ENCODE assay signal across 16 cellular contexts in the genomic region with DNA sequence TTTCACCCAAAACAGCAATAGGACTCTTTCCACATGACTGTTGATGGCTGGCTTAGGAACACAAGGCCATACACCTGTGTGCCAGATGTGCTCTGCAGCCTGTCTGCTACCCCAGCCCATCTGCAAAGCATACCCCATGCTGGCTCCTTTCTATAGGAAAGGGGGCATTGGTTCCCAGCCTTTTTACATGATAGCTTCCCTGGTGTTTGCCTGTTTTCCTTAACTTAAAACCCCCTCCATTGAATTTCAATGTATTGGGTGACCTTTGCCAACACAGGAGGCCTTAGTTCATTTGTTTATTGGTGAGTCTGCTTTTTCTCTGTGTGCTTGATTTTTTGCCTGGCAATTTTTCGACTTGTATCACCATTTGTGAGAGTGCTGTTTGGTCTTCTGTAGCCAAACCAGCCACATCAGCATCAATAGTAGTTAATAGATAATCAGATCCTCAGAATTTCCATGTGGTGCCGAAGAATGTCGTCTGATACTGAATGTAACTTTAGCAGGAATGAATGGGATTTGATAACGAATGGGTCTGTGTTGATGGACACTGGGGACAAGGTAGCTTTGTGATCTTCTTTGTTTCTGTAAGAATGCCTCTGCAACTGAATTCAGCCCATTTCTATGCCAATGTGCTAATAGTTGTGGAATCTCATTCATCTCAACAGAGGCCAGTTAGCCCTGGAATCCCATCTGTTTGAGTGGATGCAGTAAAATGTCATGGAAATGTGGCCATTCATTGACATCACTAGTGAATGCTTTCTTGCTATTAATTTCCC.
DNase-seq lines count a peak whose midpoint lies in the region; ATAC-seq, FAIRE-seq and TF ChIP-seq lines count a peak whose summit lies in the region.
"Had no signal": no experiment of that assay in that cellular context is flagged by ENCODE, and none has a peak within 500 bp of the region (broad histone marks: within the 10 kb centered on the region; RNA-seq: fewer than 3 reads in every experiment).

No MANE protein-coding gene starts in this region.

- H3K27me3 Mint-ChIP-seq in astrocyte (ENCODE audit: low read depth, unreplicated experiment) (no peaks in the 10 kb centered on the region), osteocyte (ENCODE audit: unreplicated experiment) (no peaks in the 10 kb centered on the region)
- H3K27me3 Mint-ChIP-seq: B cell had no signal

- no peak overlapping the region for H2AFZ ChIP-seq in astrocyte (ENCODE audit: low read depth, low read length)

- peak overlapping the region; percentile 75 for H3K4me2 ChIP-seq in astrocyte (ENCODE audit: low read length)

- no peaks in the 10 kb centered on the region for H3K36me3 Mint-ChIP-seq in astrocyte (ENCODE audit: low read depth, unreplicated experiment)
- no peaks in the 10 kb centered on the region for H3K36me3 Mint-ChIP-seq in osteocyte (ENCODE audit: unreplicated experiment)

- DNase-seq in astrocyte (ENCODE audit: low read depth) (peak; percentile 77), iPS DF 6.9 (ENCODE audit: low read depth, low spot score) (peak; percentile 81), osteocyte (ENCODE audit: extremely low spot score, unreplicated experiment) (no peak), NCI-H774 (lab: John Stamatoyannopoulos, UW) (no peak), SIG-M5 (lab: John Stamatoyannopoulos, UW) (no peak)
- no peak for DNase-seq in activated naive CD4-positive, alpha-beta T cell treated with Interleukin-2 at 50 U/mL for 16 hours
- DNase-seq: activated T-cell treated with anti-CD3 and anti-CD28 coated beads, Interleukin-2, amount 50 U/mL, for 1 hour; aorta; DMS79; stimulated activated naive CD8-positive, alpha-beta T cell treated with anti-CD3 and anti-CD28 coated beads, Interleukin-15, Interleukin-2, amounts not matched to agents 100 U/mL and 50 U/mL, for 24 hours had no signal

- H3K4me1 ChIP-seq in ES-I3 (ENCODE audit: insufficient read depth, low read length) (peaks cover 52% of the 10 kb centered on the region), astrocyte (ENCODE audit: insufficient read depth, low read length) (peaks cover 16% of the 10 kb centered on the region), iPS DF 6.9 (ENCODE audit: control insufficient read depth, insufficient read depth, low read length) (peaks cover 8% of the 10 kb centered on the region)
- H3K4me1 ChIP-seq: right atrium auricular region had no signal

- H3K27me3 ChIP-seq in astrocyte (ENCODE audit: insufficient read depth, low read length) (no peaks in the 10 kb centered on the region), iPS DF 6.9 (ENCODE audit: control insufficient read depth, insufficient read depth, low read length) (no peaks in the 10 kb centered on the region)
- H3K27me3 ChIP-seq: heart right ventricle, right atrium auricular region had no signal

- H3K9me3 ChIP-seq in ES-I3 (ENCODE audit: control insufficient read depth, insufficient read depth, low read length) (no peaks in the 10 kb centered on the region), astrocyte (ENCODE audit: insufficient read depth, low read depth, low read length) (no peaks in the 10 kb centered on the region), iPS DF 6.9 (ENCODE audit: control insufficient read depth, insufficient read depth, low read length) (no peaks in the 10 kb centered on the region; the same call in 1 of the 2 replicates)
- H3K9me3 ChIP-seq: heart right ventricle, right atrium auricular region had no signal

- H3K4me3 ChIP-seq in astrocyte (ENCODE audit: insufficient read depth, low read depth, low read length) (no peak overlapping the region), iPS DF 6.9 (ENCODE audit: low read length) (no peak overlapping the region)
- H3K4me3 ChIP-seq: heart right ventricle, right atrium auricular region had no signal

- H3K9ac ChIP-seq in ES-I3 (ENCODE audit: low read depth, low read length) (peak overlapping the region; percentile 24; the same call in 1 of the 2 replicates), astrocyte (ENCODE audit: low read length) (peak overlapping the region; percentile 61)

- H3K4me1 Mint-ChIP-seq in astrocyte (ENCODE audit: low read depth, unreplicated experiment), result peaks cover 34% of the 10 kb centered on the region
- H3K4me1 Mint-ChIP-seq in osteocyte (ENCODE audit: unreplicated experiment), result peaks cover 54% of the 10 kb centered on the region
- H3K4me1 Mint-ChIP-seq: B cell had no signal

- H3K27ac ChIP-seq in astrocyte (ENCODE audit: low read depth, low read length) (peak overlapping the region; percentile 70), iPS DF 6.9 (ENCODE audit: low read length) (peak overlapping the region; percentile 40)

- WGBS in iPS DF 6.9 (ENCODE audit: insufficient coverage, insufficient read length), result no CpG with 5 or more reads among the region's 4 CpGs

- H4K20me1 ChIP-seq in astrocyte (ENCODE audit: insufficient read depth, low read length), result no peaks in the 10 kb centered on the region

- no peak for ATAC-seq in HG03095 (IDR thresholded peaks at IDR 0.05; ENCODE audit: unreplicated experiment)
- ATAC-seq: stimulated activated naive CD8-positive, alpha-beta T cell treated with anti-CD3 and anti-CD28 coated beads, Interleukin-15, Interleukin-2, amounts not matched to agents 100 U/mL and 50 U/mL, for 24 hours had no signal

- no peaks in the 10 kb centered on the region for H3K36me3 ChIP-seq in ES-I3 (ENCODE audit: insufficient read depth, low read length)
- H3K36me3 ChIP-seq in astrocyte (ENCODE audit: insufficient read depth, low read length), result no peaks in the 10 kb centered on the region
- no peaks in the 10 kb centered on the region for H3K36me3 ChIP-seq in iPS DF 6.9 (ENCODE audit: control insufficient read depth, insufficient read depth, low read length)
- H3K36me3 ChIP-seq: heart right ventricle, right atrium auricular region had no signal

- H3K79me2 ChIP-seq in astrocyte (ENCODE audit: insufficient read depth, low read length), result no peaks in the 10 kb centered on the region

- H3K4me3 Mint-ChIP-seq in astrocyte (ENCODE audit: unreplicated experiment), result peak overlapping the region; percentile 23
- no peak overlapping the region for H3K4me3 Mint-ChIP-seq in osteocyte (ENCODE audit: unreplicated experiment)
- H3K4me3 Mint-ChIP-seq: B cell had no signal

- FAIRE-seq in astrocyte (lab: Jason Lieb, UNC), result peak; percentile 49
- FAIRE-seq: GM12892 had no signal

- peak overlapping the region; percentile 91 for H3K27ac Mint-ChIP-seq in astrocyte (ENCODE audit: unreplicated experiment)
- peak overlapping the region; percentile 84 for H3K27ac Mint-ChIP-seq in osteocyte (ENCODE audit: unreplicated experiment)
- H3K27ac Mint-ChIP-seq: B cell had no signal

- no peak for TF ChIP-seq CTCF in astrocyte (IDR thresholded peaks at IDR 0.05; ENCODE audit: insufficient read depth, low read depth, low read length)
- no peak for TF ChIP-seq CTCF in osteocyte (IDR thresholded peaks at IDR 0.05)

- H3K9me3 Mint-ChIP-seq in astrocyte (ENCODE audit: unreplicated experiment), result no peaks in the 10 kb centered on the region
- no peaks in the 10 kb centered on the region for H3K9me3 Mint-ChIP-seq in osteocyte (ENCODE audit: unreplicated experiment)

Comparison
In these comparisons a context has a peak if more than half of its experiments do, and no peak if none do; other contexts are left out.
1. DNase-seq: peak in astrocyte (single experiment) and iPS DF 6.9 (single experiment); none in osteocyte (single experiment), NCI-H774 (single experiment), activated naive CD4-positive, alpha-beta T cell treated with Interleukin-2 at 50 U/mL for 16 hours (single experiment) and SIG-M5 (single experiment).